23 cellular contexts compared by ENCODE assay signal in the genomic region with DNA sequence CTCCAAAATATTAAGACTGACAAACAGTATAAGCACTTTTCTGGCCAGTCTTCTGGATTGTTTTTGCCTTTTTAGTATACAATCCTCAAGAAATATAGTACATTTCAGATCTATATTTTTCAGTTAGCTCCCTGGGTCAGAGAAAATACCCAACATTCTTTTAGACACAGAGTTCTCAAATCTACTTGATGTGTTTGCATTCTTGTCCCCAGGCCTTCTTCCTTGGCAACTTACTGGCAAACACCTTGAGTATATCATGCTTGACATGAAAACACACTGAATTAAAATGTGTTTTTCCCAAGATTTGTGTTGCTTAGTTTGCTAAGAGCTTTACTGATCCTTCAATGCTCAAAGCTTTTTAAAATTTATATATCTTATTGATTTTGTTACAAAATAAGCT.
"Had no signal": no experiment of that assay in that cellular context is flagged by ENCODE, and none has a peak within 500 bp of the region (broad histone marks: within the 10 kb centered on the region; RNA-seq: fewer than 3 reads in every experiment).

No MANE protein-coding gene starts in this region.

- H3K36me3 ChIP-seq: esophagus muscularis mucosa, gastroesophageal sphincter, heart left ventricle, lower lobe of right lung had no signal

- H3K4me1 Mint-ChIP-seq: immature natural killer cell, mesothelial cell of epicardium, naive B cell had no signal

- H3K27me3 ChIP-seq: dorsolateral prefrontal cortex, esophagus muscularis mucosa, foreskin keratinocyte, gastroesophageal sphincter, heart left ventricle, hepatocyte had no signal

- H3K4me3 ChIP-seq: coronary artery, dorsolateral prefrontal cortex, esophagus muscularis mucosa, gastroesophageal sphincter, heart left ventricle, hepatocyte, lower lobe of right lung, mucosa of descending colon had no signal

- ATAC-seq: foreskin keratinocyte, gastroesophageal sphincter, heart left ventricle, left colon, left lobe of liver, left ventricle myocardium superior, mucosa of descending colon had no signal

- H2AFZ ChIP-seq: hepatocyte had no signal

- H3K27ac Mint-ChIP-seq: immature natural killer cell, naive B cell had no signal

- H3K4me3 Mint-ChIP-seq: immature natural killer cell, mesothelial cell of epicardium, naive B cell had no signal

- H3K27me3 Mint-ChIP-seq: naive B cell had no signal

- H3K36me3 Mint-ChIP-seq: immature natural killer cell, mesothelial cell of epicardium, naive B cell had no signal

- H3K4me2 ChIP-seq: hepatocyte had no signal

- H3K4me1 ChIP-seq: esophagus muscularis mucosa, foreskin keratinocyte, gastroesophageal sphincter, heart left ventricle, lower lobe of right lung had no signal

- DNase-seq: dermis blood vessel endothelial cell; dorsolateral prefrontal cortex; effector CD4-positive, alpha-beta T cell; effector memory CD4-positive, alpha-beta T cell; foreskin keratinocyte; heart left ventricle; hypothalamus; immature natural killer cell; islet precursor cell; kidney; kidney glomerular epithelial cell; left colon; left ventricle myocardium superior; lower lobe of right lung; mesenchymal stem cell; mucosa of descending colon; naive B cell had no signal

- H3K27ac ChIP-seq: coronary artery, dorsolateral prefrontal cortex, esophagus muscularis mucosa, foreskin keratinocyte, gastroesophageal sphincter, heart left ventricle, hepatocyte, lower lobe of right lung had no signal
